1 cellular context compared by ENCODE assay signal in the genomic region with DNA sequence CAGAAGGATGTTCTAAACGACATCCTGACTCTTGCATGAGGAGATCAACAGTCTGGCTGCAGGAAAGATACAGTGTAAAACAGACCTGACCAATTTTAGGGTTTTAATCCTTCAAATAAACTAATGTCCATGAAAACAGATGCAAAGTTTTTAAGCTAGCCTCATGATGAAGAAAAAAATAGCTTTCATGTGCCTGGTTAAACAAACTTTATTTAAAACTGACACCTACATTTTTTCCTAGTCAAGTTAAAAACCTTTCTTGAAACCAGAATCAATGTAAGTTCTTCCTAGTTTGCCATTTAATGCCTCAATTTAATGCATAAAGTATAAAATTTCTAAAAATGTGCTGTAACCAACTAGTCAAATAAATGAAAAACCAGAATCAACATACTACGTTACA.
TF ChIP-seq lines count a peak whose summit lies in the region.

No MANE protein-coding gene starts in this region.

TF ChIP-seq in liver, 16 proteins besides CTCF, POLR2A, EP300 and RAD21 (continued from another document):
- no peak for TF ChIP-seq ZBTB33 (IDR thresholded peaks at IDR 0.05)
- no peak for TF ChIP-seq YY1 (IDR thresholded peaks at IDR 0.05)
- TF ChIP-seq RXRA (IDR thresholded peaks at IDR 0.05): no peak
- no peak for TF ChIP-seq TAF1 (conservative IDR thresholded peaks at IDR 0.05)
- no peak for TF ChIP-seq MAX (IDR thresholded peaks at IDR 0.05)
- TF ChIP-seq SP1 (IDR thresholded peaks at IDR 0.05): no peak
